ENCODE assay signal across 1 cellular context in the genomic region with DNA sequence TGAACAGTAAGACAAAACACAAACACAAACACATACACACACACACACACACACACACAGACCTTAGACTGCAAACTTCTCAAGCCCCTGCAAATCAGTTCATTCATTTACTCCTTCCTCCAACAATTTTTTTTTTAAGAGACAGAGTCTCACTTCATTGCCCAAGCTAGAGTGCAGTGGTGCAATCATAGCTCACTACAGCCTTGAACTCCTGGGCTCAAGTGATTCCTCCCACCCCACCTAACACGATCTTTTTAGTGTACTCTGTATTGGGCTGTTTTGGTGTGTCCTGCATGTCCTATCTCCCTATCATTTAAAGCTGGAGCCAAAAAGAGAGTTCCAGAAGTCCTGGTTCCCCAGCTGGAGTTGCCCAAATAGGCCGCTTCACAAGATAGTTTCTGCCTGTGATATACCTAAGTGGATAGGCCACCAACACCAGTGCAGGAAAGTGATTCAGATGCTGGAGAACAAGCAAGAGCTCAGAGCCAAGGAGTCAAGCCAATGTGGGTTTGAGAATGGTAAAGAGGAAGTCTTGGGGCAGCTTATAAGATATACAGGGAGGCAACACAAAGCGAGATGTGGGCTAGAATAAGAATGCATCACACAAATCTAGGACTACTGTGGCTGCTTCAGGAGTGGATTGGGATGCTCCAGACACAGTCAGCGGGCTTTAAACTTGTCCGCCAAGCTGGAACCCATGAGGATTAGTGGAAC.
TF ChIP-seq lines count a peak whose summit lies in the region.

No MANE protein-coding gene starts in this region.

TF ChIP-seq in GM23338, 12 proteins besides CTCF, POLR2A, EP300 and RAD21 (continued from another document):
- TF ChIP-seq, protein P1, sequence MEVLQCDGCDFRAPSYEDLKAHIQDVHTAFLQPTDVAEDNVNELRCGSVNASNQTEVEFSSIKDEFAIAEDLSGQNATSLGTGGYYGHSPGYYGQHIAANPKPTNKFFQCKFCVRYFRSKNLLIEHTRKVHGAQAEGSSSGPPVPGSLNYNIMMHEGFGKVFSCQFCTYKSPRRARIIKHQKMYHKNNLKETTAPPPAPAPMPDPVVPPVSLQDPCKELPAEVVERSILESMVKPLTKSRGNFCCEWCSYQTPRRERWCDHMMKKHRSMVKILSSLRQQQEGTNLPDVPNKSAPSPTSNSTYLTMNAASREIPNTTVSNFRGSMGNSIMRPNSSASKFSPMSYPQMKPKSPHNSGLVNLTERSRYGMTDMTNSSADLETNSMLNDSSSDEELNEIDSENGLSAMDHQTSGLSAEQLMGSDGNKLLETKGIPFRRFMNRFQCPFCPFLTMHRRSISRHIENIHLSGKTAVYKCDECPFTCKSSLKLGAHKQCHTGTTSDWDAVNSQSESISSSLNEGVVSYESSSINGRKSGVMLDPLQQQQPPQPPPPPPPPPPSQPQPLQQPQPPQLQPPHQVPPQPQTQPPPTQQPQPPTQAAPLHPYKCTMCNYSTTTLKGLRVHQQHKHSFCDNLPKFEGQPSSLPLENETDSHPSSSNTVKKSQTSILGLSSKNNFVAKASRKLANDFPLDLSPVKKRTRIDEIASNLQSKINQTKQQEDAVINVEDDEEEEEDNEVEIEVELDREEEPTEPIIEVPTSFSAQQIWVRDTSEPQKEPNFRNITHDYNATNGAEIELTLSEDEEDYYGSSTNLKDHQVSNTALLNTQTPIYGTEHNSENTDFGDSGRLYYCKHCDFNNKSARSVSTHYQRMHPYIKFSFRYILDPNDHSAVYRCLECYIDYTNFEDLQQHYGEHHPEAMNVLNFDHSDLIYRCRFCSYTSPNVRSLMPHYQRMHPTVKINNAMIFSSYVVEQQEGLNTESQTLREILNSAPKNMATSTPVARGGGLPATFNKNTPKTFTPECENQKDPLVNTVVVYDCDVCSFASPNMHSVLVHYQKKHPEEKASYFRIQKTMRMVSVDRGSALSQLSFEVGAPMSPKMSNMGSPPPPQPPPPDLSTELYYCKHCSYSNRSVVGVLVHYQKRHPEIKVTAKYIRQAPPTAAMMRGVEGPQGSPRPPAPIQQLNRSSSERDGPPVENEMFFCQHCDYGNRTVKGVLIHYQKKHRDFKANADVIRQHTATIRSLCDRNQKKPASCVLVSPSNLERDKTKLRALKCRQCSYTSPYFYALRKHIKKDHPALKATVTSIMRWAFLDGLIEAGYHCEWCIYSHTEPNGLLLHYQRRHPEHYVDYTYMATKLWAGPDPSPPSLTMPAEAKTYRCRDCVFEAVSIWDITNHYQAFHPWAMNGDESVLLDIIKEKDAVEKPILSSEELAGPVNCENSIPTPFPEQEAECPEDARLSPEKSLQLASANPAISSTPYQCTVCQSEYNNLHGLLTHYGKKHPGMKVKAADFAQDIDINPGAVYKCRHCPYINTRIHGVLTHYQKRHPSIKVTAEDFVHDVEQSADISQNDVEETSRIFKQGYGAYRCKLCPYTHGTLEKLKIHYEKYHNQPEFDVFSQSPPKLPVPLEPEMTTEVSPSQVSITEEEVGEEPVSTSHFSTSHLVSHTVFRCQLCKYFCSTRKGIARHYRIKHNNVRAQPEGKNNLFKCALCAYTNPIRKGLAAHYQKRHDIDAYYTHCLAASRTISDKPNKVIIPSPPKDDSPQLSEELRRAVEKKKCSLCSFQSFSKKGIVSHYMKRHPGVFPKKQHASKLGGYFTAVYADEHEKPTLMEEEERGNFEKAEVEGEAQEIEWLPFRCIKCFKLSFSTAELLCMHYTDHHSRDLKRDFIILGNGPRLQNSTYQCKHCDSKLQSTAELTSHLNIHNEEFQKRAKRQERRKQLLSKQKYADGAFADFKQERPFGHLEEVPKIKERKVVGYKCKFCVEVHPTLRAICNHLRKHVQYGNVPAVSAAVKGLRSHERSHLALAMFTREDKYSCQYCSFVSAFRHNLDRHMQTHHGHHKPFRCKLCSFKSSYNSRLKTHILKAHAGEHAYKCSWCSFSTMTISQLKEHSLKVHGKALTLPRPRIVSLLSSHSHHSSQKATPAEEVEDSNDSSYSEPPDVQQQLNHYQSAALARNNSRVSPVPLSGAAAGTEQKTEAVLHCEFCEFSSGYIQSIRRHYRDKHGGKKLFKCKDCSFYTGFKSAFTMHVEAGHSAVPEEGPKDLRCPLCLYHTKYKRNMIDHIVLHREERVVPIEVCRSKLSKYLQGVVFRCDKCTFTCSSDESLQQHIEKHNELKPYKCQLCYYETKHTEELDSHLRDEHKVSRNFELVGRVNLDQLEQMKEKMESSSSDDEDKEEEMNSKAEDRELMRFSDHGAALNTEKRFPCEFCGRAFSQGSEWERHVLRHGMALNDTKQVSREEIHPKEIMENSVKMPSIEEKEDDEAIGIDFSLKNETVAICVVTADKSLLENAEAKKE (CRISPR knock-in tag; IDR thresholded peaks at IDR 0.05), result no peak
- TF ChIP-seq ZNF114 (CRISPR knock-in tag; IDR thresholded peaks at IDR 0.05) (no peak), POLR2AphosphoS5 (IDR thresholded peaks at IDR 0.05; ENCODE audit: low read depth) (no peak), JUNB (IDR thresholded peaks at IDR 0.05; ENCODE audit: unreplicated experiment) (no peak), CREB1 (CRISPR knock-in tag; IDR thresholded peaks at IDR 0.05; ENCODE audit: low read depth) (no peak), EZH2 (IDR thresholded peaks at IDR 0.05; ENCODE audit: low read depth, unreplicated experiment) (no peak), STAT1 (IDR thresholded peaks at IDR 0.05; ENCODE audit: unreplicated experiment) (no peak), ZNF331 (CRISPR knock-in tag; IDR thresholded peaks at IDR 0.05; ENCODE audit: low read depth) (no peak), NANOG (IDR thresholded peaks at IDR 0.05; ENCODE audit: borderline replicate concordance) (no peak)
- TF ChIP-seq, protein P2, sequence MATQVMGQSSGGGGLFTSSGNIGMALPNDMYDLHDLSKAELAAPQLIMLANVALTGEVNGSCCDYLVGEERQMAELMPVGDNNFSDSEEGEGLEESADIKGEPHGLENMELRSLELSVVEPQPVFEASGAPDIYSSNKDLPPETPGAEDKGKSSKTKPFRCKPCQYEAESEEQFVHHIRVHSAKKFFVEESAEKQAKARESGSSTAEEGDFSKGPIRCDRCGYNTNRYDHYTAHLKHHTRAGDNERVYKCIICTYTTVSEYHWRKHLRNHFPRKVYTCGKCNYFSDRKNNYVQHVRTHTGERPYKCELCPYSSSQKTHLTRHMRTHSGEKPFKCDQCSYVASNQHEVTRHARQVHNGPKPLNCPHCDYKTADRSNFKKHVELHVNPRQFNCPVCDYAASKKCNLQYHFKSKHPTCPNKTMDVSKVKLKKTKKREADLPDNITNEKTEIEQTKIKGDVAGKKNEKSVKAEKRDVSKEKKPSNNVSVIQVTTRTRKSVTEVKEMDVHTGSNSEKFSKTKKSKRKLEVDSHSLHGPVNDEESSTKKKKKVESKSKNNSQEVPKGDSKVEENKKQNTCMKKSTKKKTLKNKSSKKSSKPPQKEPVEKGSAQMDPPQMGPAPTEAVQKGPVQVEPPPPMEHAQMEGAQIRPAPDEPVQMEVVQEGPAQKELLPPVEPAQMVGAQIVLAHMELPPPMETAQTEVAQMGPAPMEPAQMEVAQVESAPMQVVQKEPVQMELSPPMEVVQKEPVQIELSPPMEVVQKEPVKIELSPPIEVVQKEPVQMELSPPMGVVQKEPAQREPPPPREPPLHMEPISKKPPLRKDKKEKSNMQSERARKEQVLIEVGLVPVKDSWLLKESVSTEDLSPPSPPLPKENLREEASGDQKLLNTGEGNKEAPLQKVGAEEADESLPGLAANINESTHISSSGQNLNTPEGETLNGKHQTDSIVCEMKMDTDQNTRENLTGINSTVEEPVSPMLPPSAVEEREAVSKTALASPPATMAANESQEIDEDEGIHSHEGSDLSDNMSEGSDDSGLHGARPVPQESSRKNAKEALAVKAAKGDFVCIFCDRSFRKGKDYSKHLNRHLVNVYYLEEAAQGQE (IDR thresholded peaks at IDR 0.05; ENCODE audit: unreplicated experiment), result no peak
- TF ChIP-seq, protein P3, sequence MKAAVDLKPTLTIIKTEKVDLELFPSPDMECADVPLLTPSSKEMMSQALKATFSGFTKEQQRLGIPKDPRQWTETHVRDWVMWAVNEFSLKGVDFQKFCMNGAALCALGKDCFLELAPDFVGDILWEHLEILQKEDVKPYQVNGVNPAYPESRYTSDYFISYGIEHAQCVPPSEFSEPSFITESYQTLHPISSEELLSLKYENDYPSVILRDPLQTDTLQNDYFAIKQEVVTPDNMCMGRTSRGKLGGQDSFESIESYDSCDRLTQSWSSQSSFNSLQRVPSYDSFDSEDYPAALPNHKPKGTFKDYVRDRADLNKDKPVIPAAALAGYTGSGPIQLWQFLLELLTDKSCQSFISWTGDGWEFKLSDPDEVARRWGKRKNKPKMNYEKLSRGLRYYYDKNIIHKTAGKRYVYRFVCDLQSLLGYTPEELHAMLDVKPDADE (IDR thresholded peaks at IDR 0.05), result no peak
